Comparison of ENCODE assay signal across 28 cellular contexts in the genomic region with DNA sequence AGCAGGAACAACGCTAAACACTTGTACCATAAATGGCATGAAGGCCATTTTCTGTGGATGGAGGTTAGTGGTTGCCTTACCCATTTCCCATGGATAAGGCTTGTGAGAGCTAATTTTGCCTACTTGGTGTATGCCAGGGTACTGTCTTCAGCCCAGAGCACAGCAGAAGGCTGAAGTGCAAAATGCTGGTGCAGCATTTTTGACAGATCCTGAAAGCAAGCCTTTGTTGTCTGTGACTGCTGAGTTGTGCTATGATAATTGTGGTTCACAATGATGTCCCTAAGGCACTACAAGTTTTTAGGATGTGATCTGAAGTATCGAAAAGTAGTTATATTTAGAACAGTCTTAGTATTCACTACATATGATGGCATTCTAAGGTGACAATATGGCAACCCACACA.
"Had no signal": no experiment of that assay in that cellular context is flagged by ENCODE, and none has a peak within 500 bp of the region (broad histone marks: within the 10 kb centered on the region; RNA-seq: fewer than 3 reads in every experiment).

No MANE protein-coding gene starts in this region.

- H3K36me3 ChIP-seq: breast epithelium, gastroesophageal sphincter, heart right ventricle, spleen, upper lobe of right lung had no signal

- H3K36me3 Mint-ChIP-seq: activated CD4-positive, alpha-beta memory T cell treated with anti-CD3 and anti-CD28 coated beads for 36 hours; activated naive CD8-positive, alpha-beta T cell treated with anti-CD3 and anti-CD28 coated beads, Interleukin-2, amount 10 ng/mL, durations not matched to agents 7 days and 5 days; naive B cell had no signal

- H3K4me3 ChIP-seq: breast epithelium, gastroesophageal sphincter, heart right ventricle, spleen, upper lobe of right lung had no signal

- H3K4me1 ChIP-seq: breast epithelium, gastroesophageal sphincter, spleen, upper lobe of right lung had no signal

- DNase-seq: activated B cell treated with CpG ODN at 0.5 μM for 24 hours; activated CD4-positive, alpha-beta memory T cell treated with anti-CD3 and anti-CD28 coated beads for 36 hours; activated CD4-positive, alpha-beta T cell treated with anti-CD3 and anti-CD28 coated beads for 4 hours; activated effector memory CD4-positive, alpha-beta T cell treated with Interleukin-2 at 50 U/mL for 16 hours; activated naive CD4-positive, alpha-beta T cell treated with anti-CD3 and anti-CD28 coated beads for 36 hours; activated naive CD8-positive, alpha-beta T cell treated with anti-CD3 and anti-CD28 coated beads, Interleukin-2, amount 10 ng/mL, durations not matched to agents 7 days and 5 days; activated T-cell treated with anti-CD3 and anti-CD28 coated beads, Interleukin-2, amount 50 U/mL, for 48 hours; amniotic stem cell; effector memory CD4-positive, alpha-beta T cell; heart right ventricle; islet precursor cell; left cardiac atrium; mesenchymal stem cell; naive B cell; occipital lobe; retina; spleen; stimulated activated CD4-positive, alpha-beta T cell treated with anti-CD3 and anti-CD28 coated beads, Interleukin-4, amount 100 ng/mL, for 24 hours; stimulated activated naive CD4-positive, alpha-beta T cell treated with Interleukin-2 at 50 U/mL for 16 hours; T1000; upper lobe of right lung had no signal

- H3K27me3 ChIP-seq: breast epithelium, gastroesophageal sphincter, heart right ventricle, spleen, upper lobe of right lung had no signal

- H3K4me1 Mint-ChIP-seq: activated naive CD8-positive, alpha-beta T cell treated with anti-CD3 and anti-CD28 coated beads, Interleukin-2, amount 10 ng/mL, durations not matched to agents 7 days and 5 days; central memory CD8-positive, alpha-beta T cell had no signal

- H3K27ac ChIP-seq: breast epithelium, gastroesophageal sphincter, heart right ventricle, spleen, upper lobe of right lung had no signal

- H3K27ac Mint-ChIP-seq: activated B cell treated with CpG ODN at 0.5 μM for 24 hours; activated CD4-positive, alpha-beta memory T cell treated with anti-CD3 and anti-CD28 coated beads for 36 hours; activated naive CD4-positive, alpha-beta T cell treated with anti-CD3 and anti-CD28 coated beads for 36 hours; activated naive CD8-positive, alpha-beta T cell treated with anti-CD3 and anti-CD28 coated beads, Interleukin-2, amount 10 ng/mL, durations not matched to agents 7 days and 5 days; T-helper 1 cell treated with Interleukin-12 subunit alpha and Interleukin-12 subunit beta and Interleukin-4 antibody, amounts not matched to agents 30 μg/mL and 1 μg/mL, for 36 hours had no signal

- FAIRE-seq: colon had no signal

- H3K9me3 Mint-ChIP-seq: activated B cell treated with CpG ODN at 0.5 μM for 24 hours; activated CD4-positive, alpha-beta memory T cell treated with anti-CD3 and anti-CD28 coated beads for 36 hours; activated naive CD4-positive, alpha-beta T cell treated with anti-CD3 and anti-CD28 coated beads for 36 hours; activated naive CD8-positive, alpha-beta T cell treated with anti-CD3 and anti-CD28 coated beads, Interleukin-2, amount 10 ng/mL, durations not matched to agents 7 days and 5 days; central memory CD8-positive, alpha-beta T cell had no signal

- H3K27me3 Mint-ChIP-seq: activated B cell treated with CpG ODN at 0.5 μM for 24 hours; activated naive CD8-positive, alpha-beta T cell treated with anti-CD3 and anti-CD28 coated beads, Interleukin-2, amount 10 ng/mL, durations not matched to agents 7 days and 5 days; central memory CD8-positive, alpha-beta T cell; naive B cell had no signal

- H3K9me3 ChIP-seq: gastroesophageal sphincter, spleen, upper lobe of right lung had no signal

- ATAC-seq: esophagus mucosa, gastroesophageal sphincter, heart right ventricle, left cardiac atrium, upper lobe of right lung had no signal

- H3K4me3 Mint-ChIP-seq: activated B cell treated with CpG ODN at 0.5 μM for 24 hours; activated CD4-positive, alpha-beta memory T cell treated with anti-CD3 and anti-CD28 coated beads for 36 hours; activated naive CD4-positive, alpha-beta T cell treated with anti-CD3 and anti-CD28 coated beads for 36 hours; activated naive CD8-positive, alpha-beta T cell treated with anti-CD3 and anti-CD28 coated beads, Interleukin-2, amount 10 ng/mL, durations not matched to agents 7 days and 5 days; central memory CD8-positive, alpha-beta T cell; naive B cell; neural crest cell; T-helper 1 cell treated with Interleukin-12 subunit alpha and Interleukin-12 subunit beta and Interleukin-4 antibody, amounts not matched to agents 30 μg/mL and 1 μg/mL, for 36 hours had no signal
